1 cellular context compared by ENCODE assay signal in the genomic region with DNA sequence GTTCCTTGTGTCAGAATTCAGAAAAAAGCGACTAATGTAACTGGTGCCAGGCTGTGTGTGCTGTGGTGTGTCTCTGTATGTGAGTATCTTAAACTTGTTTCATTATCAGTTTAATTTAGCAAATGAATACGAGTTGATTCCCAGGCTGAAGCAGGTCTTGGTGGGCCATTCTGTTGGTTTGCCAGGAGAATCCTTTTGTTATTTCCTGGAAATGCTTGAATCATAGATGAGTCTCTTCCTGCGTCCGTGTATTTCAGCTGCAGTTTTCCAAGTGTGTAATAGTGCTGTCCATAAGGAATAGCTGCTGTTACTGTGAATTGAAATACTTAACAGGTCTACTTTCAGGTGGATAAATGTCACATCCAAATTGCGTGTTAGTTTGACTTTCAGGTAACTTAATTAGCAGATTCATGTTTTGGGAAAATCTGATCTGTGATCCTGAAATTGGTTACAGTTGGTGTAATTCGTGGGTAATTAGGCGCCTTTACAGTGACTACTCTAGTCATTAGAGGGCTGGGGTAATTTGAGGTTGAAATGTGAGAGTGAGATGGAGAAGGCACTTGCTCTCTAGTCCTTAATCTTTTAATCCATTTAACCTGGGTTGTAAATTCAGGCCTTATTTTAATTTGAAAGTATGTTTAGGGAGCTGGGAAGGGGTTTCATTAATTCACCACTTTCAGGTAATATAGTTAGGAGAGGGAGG.
TF ChIP-seq lines count a peak whose summit lies in the region.

No MANE protein-coding gene starts in this region.

TF ChIP-seq in HEK293, 187 proteins besides CTCF, POLR2A, EP300 and RAD21 (continued from another document and continues in another):
- TF ChIP-seq ZNF626 (tag by site-specific recombination; IDR thresholded peaks at IDR 0.05), result no peak
- no peak for TF ChIP-seq RBAK (tag by site-specific recombination; IDR thresholded peaks at IDR 0.05)
- TF ChIP-seq ZNF140 (tag by site-specific recombination; IDR thresholded peaks at IDR 0.05), result no peak
- no peak for TF ChIP-seq TCF7L2 (IDR thresholded peaks at IDR 0.05; ENCODE audit: borderline replicate concordance, low read depth, low read length)
- TF ChIP-seq, protein P1, sequence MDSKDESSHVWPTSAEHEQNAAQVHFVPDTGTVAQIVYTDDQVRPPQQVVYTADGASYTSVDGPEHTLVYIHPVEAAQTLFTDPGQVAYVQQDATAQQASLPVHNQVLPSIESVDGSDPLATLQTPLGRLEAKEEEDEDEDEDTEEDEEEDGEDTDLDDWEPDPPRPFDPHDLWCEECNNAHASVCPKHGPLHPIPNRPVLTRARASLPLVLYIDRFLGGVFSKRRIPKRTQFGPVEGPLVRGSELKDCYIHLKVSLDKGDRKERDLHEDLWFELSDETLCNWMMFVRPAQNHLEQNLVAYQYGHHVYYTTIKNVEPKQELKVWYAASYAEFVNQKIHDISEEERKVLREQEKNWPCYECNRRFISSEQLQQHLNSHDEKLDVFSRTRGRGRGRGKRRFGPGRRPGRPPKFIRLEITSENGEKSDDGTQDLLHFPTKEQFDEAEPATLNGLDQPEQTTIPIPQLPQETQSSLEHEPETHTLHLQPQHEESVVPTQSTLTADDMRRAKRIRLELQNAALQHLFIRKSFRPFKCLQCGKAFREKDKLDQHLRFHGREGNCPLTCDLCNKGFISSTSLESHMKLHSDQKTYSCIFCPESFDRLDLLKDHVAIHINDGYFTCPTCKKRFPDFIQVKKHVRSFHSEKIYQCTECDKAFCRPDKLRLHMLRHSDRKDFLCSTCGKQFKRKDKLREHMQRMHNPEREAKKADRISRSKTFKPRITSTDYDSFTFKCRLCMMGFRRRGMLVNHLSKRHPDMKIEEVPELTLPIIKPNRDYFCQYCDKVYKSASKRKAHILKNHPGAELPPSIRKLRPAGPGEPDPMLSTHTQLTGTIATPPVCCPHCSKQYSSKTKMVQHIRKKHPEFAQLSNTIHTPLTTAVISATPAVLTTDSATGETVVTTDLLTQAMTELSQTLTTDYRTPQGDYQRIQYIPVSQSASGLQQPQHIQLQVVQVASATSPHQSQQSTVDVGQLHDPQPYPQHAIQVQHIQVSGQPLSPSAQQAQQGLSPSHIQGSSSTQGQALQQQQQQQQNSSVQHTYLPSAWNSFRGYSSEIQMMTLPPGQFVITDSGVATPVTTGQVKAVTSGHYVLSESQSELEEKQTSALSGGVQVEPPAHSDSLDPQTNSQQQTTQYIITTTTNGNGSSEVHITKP (tag by site-specific recombination; IDR thresholded peaks at IDR 0.05), result no peak
- TF ChIP-seq ZNF510 (tag by site-specific recombination; IDR thresholded peaks at IDR 0.05; ENCODE audit: insufficient replicate concordance), result no peak
- no peak for TF ChIP-seq ZNF555 (tag by site-specific recombination; conservative IDR thresholded peaks at IDR 0.05)
- TF ChIP-seq ZBTB17 (tag by site-specific recombination; IDR thresholded peaks at IDR 0.05), result peak; percentile 46; the same call in 1 of the 2 replicates
- TF ChIP-seq ZNF223 (tag by site-specific recombination; IDR thresholded peaks at IDR 0.05), result no peak
- TF ChIP-seq ZFP69B (tag by site-specific recombination; IDR thresholded peaks at IDR 0.05), result no peak
- TF ChIP-seq ZNF175 (tag by site-specific recombination; IDR thresholded peaks at IDR 0.05), result no peak
- peak; percentile 42; the same call in 1 of the 2 replicates for TF ChIP-seq OVOL3 (tag by site-specific recombination; IDR thresholded peaks at IDR 0.05)
- no peak for TF ChIP-seq ZNF132 (tag by site-specific recombination; IDR thresholded peaks at IDR 0.05; ENCODE audit: borderline replicate concordance)
- TF ChIP-seq WT1 (tag by site-specific recombination; IDR thresholded peaks at IDR 0.05), result peak; percentile 97
- TF ChIP-seq ZBTB26 (tag by site-specific recombination; optimal IDR thresholded peaks at IDR 0.05), result no peak
- TF ChIP-seq SCRT2 (tag by site-specific recombination; IDR thresholded peaks at IDR 0.05), result no peak
- no peak for TF ChIP-seq HIC1 (tag by site-specific recombination; IDR thresholded peaks at IDR 0.05)
- TF ChIP-seq, protein P2, sequence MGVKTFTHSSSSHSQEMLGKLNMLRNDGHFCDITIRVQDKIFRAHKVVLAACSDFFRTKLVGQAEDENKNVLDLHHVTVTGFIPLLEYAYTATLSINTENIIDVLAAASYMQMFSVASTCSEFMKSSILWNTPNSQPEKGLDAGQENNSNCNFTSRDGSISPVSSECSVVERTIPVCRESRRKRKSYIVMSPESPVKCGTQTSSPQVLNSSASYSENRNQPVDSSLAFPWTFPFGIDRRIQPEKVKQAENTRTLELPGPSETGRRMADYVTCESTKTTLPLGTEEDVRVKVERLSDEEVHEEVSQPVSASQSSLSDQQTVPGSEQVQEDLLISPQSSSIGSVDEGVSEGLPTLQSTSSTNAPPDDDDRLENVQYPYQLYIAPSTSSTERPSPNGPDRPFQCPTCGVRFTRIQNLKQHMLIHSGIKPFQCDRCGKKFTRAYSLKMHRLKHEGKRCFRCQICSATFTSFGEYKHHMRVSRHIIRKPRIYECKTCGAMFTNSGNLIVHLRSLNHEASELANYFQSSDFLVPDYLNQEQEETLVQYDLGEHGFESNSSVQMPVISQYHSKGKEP (tag by site-specific recombination; IDR thresholded peaks at IDR 0.05), result peak; percentile 76
- TF ChIP-seq ZNF366 (tag by site-specific recombination; conservative IDR thresholded peaks at IDR 0.05), result peak; percentile 22; the same call in 1 of the 2 replicates
- no peak for TF ChIP-seq SETDB1 (IDR thresholded peaks at IDR 0.05; ENCODE audit: insufficient read length, low read length)
- TF ChIP-seq, protein P3, sequence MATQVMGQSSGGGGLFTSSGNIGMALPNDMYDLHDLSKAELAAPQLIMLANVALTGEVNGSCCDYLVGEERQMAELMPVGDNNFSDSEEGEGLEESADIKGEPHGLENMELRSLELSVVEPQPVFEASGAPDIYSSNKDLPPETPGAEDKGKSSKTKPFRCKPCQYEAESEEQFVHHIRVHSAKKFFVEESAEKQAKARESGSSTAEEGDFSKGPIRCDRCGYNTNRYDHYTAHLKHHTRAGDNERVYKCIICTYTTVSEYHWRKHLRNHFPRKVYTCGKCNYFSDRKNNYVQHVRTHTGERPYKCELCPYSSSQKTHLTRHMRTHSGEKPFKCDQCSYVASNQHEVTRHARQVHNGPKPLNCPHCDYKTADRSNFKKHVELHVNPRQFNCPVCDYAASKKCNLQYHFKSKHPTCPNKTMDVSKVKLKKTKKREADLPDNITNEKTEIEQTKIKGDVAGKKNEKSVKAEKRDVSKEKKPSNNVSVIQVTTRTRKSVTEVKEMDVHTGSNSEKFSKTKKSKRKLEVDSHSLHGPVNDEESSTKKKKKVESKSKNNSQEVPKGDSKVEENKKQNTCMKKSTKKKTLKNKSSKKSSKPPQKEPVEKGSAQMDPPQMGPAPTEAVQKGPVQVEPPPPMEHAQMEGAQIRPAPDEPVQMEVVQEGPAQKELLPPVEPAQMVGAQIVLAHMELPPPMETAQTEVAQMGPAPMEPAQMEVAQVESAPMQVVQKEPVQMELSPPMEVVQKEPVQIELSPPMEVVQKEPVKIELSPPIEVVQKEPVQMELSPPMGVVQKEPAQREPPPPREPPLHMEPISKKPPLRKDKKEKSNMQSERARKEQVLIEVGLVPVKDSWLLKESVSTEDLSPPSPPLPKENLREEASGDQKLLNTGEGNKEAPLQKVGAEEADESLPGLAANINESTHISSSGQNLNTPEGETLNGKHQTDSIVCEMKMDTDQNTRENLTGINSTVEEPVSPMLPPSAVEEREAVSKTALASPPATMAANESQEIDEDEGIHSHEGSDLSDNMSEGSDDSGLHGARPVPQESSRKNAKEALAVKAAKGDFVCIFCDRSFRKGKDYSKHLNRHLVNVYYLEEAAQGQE (tag by site-specific recombination; IDR thresholded peaks at IDR 0.05), result no peak
- TF ChIP-seq AEBP2 (tag by site-specific recombination; IDR thresholded peaks at IDR 0.05; ENCODE audit: borderline replicate concordance), result no peak
- TF ChIP-seq ZNF211 (tag by site-specific recombination; IDR thresholded peaks at IDR 0.05; ENCODE audit: low read depth), result no peak
- TF ChIP-seq INSM2 (tag by site-specific recombination; IDR thresholded peaks at IDR 0.05), result peak; percentile 73; the same call in 1 of the 2 replicates
- peak; percentile 58 for TF ChIP-seq ZEB2 (tag by site-specific recombination; IDR thresholded peaks at IDR 0.05)
- TF ChIP-seq ZNF324 (tag by site-specific recombination; IDR thresholded peaks at IDR 0.05), result no peak
- no peak for TF ChIP-seq ZFP41 (tag by site-specific recombination; IDR thresholded peaks at IDR 0.05; ENCODE audit: borderline replicate concordance)
- no peak for TF ChIP-seq PRDM2 (tag by site-specific recombination; IDR thresholded peaks at IDR 0.05; ENCODE audit: borderline replicate concordance)
- no peak for TF ChIP-seq ZNF670 (tag by site-specific recombination; IDR thresholded peaks at IDR 0.05; ENCODE audit: low read depth)
